Comparison of ENCODE assay signal across 1 cellular context in genomic region chr14:63388766-63389431, GRCh38.
TF ChIP-seq lines count a peak whose summit lies in the region.

No MANE protein-coding gene starts in this region.

TF ChIP-seq in K562, 482 proteins besides CTCF, POLR2A, EP300 and RAD21 (continued from another document):
- TF ChIP-seq ZBTB33 (CRISPR knock-in tag; IDR thresholded peaks at IDR 0.05) = peak; percentile 58
- TF ChIP-seq STAG1 (CRISPR knock-in tag; IDR thresholded peaks at IDR 0.05; ENCODE audit: borderline replicate concordance) = peak; percentile 49; the same call in 1 of the 2 replicates
